In the genomic region with DNA sequence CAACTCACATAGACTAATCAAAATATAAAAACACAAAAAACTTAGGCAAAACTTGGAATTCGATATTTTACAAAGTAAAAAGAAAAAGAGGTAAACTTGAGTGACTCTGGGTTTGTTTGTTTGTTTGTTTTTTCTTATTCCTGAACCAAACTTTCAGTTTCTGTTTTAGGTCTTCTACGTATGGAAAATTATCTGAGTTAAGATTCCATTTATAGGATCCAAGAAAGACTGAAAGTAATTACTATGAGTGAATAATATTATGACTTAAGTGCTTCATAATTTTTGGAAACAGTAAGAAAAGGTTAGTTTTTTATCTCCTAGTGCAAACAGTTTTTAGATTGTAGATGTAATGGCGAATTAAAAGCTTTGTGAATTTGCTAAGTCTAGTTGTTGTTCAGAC, we compare ENCODE assay signal across 10 cellular contexts. TPM values are rescaled to one million over a fixed set of nuclear protein-coding genes. Genes with fewer than 3 reads are reported as not detected.
DNase-seq lines count a peak whose midpoint lies in the region; ATAC-seq and TF ChIP-seq lines count a peak whose summit lies in the region.
"Had no signal": no experiment of that assay in that cellular context is flagged by ENCODE, and none has a peak within 500 bp of the region (broad histone marks: within the 10 kb centered on the region; RNA-seq: fewer than 3 reads in every experiment).

No MANE protein-coding gene starts in this region.

- peak overlapping the region; percentile 69 to 81 (median 76) for H3K4me3 Mint-ChIP-seq in CD8-positive, alpha-beta memory T cell
- no peak overlapping the region for H3K4me3 Mint-ChIP-seq in neural progenitor cell

- TF ChIP-seq CTCF in breast epithelium (IDR thresholded peaks at IDR 0.05) (no peak), neutrophil (IDR thresholded peaks at IDR 0.05) (no peak), neural progenitor cell (IDR thresholded peaks at IDR 0.05) (no peak)

- no peaks in the 10 kb centered on the region for H3K79me2 ChIP-seq in neural progenitor cell (ENCODE audit: low read depth)

- H3K27me3 Mint-ChIP-seq in CD8-positive, alpha-beta memory T cell: no peaks in the 10 kb centered on the region
- peaks cover 2% of the 10 kb centered on the region for H3K27me3 Mint-ChIP-seq in neural progenitor cell (ENCODE audit: insufficient read depth, low read depth)

- intact Hi-C loops in breast epithelium (cut with DNase I; ENCODE audit: low total_unique reads): loop anchor here (5.0 kb wide), 1 partner anchor 98 kb away; no protein-coding TSS in a partner anchor

- H3K27ac Mint-ChIP-seq in CD8-positive, alpha-beta memory T cell: peak overlapping the region; percentile 70 to 94 (median 88)
- no peak overlapping the region for H3K27ac Mint-ChIP-seq in neural progenitor cell

- no peak overlapping the region for H2AFZ ChIP-seq in neural progenitor cell (replicated peaks)

- no peaks in the 10 kb centered on the region for H3K27me3 ChIP-seq in CD8-positive, alpha-beta memory T cell (ENCODE audit: insufficient read depth, low read length, poor library complexity, severe bottlenecking)
- H3K27me3 ChIP-seq in breast epithelium (no peaks in the 10 kb centered on the region), neutrophil (no peaks in the 10 kb centered on the region), neural progenitor cell (peaks cover 9% of the 10 kb centered on the region)
- H3K27me3 ChIP-seq: pancreas had no signal

- peak overlapping the region; percentile 14 for H3K27ac ChIP-seq in CD8-positive, alpha-beta memory T cell (ENCODE audit: low read depth, low read length)
- peak overlapping the region; percentile 93 for H3K27ac ChIP-seq in KOPT-K1 (ENCODE audit: low read depth, low read length, poor library complexity, severe bottlenecking)
- no peak overlapping the region for H3K27ac ChIP-seq in breast epithelium
- peak overlapping the region; percentile 74 for H3K27ac ChIP-seq in neutrophil
- no peak overlapping the region for H3K27ac ChIP-seq in neural progenitor cell
- H3K27ac ChIP-seq: pancreas had no signal

- H3F3A ChIP-seq in neural progenitor cell (ENCODE audit: low read depth): no peaks in the 10 kb centered on the region

- no peaks in the 10 kb centered on the region for H3K9me3 Mint-ChIP-seq in CD8-positive, alpha-beta memory T cell
- no peaks in the 10 kb centered on the region for H3K9me3 Mint-ChIP-seq in neural progenitor cell

- no peaks in the 10 kb centered on the region for H3K36me3 ChIP-seq in CD8-positive, alpha-beta memory T cell (ENCODE audit: insufficient read depth, low read length)
- H3K36me3 ChIP-seq in KOPT-K1 (ENCODE audit: insufficient read depth, low read length) (peaks cover 43% of the 10 kb centered on the region), breast epithelium (no peaks in the 10 kb centered on the region), neutrophil (peaks cover 54% of the 10 kb centered on the region), neural progenitor cell (no peaks in the 10 kb centered on the region)
- H3K36me3 ChIP-seq: pancreas had no signal

- peaks cover 45% of the 10 kb centered on the region for H3K4me1 ChIP-seq in CD8-positive, alpha-beta memory T cell (ENCODE audit: insufficient read depth, low read length)
- H3K4me1 ChIP-seq in breast epithelium (no peaks in the 10 kb centered on the region), neutrophil (ENCODE audit: control insufficient read depth in 1 of 2, insufficient read depth in 1 of 2, low read depth in 1 of 2, low read length in 1 of 2) (peaks cover 18 to 49% of the 10 kb centered on the region in 2 experiments), neural progenitor cell (no peaks in the 10 kb centered on the region)
- H3K4me1 ChIP-seq: pancreas had no signal

- H3K4me3 ChIP-seq in CD8-positive, alpha-beta memory T cell (ENCODE audit: low read length): peak overlapping the region; percentile 21
- H3K4me3 ChIP-seq in breast epithelium (peak overlapping the region in 2 of 3 donors; percentile 5 to 27), neutrophil (ENCODE audit: low read depth in 1 of 2, low read length in 1 of 2) (peak overlapping the region in 1 of 2 experiments; percentile 41), neural progenitor cell (no peak overlapping the region)
- H3K4me3 ChIP-seq: pancreas had no signal

- H3K36me3 Mint-ChIP-seq in CD8-positive, alpha-beta memory T cell: peaks cover 3 to 35% (median 11%) of the 10 kb centered on the region in 3 donors
- peaks cover 21% of the 10 kb centered on the region for H3K36me3 Mint-ChIP-seq in neural progenitor cell

- peaks cover 62 to 88% (median 86%) of the 10 kb centered on the region in 3 donors for H3K4me1 Mint-ChIP-seq in CD8-positive, alpha-beta memory T cell
- H3K4me1 Mint-ChIP-seq in neural progenitor cell: peaks cover 8% of the 10 kb centered on the region

- POLR2A ChIA-PET in CD8-positive, alpha-beta memory T cell (lab: Charles Lee): interaction anchor here (0.6 to 4.7 kb wide), 2 partner anchors 13 to 113 kb away, joined by 4 to 39 read pairs; partner anchors contain the start of gene ST8SIA4

- DNase-seq in CD8-positive, alpha-beta memory T cell: no peak
- no peak for DNase-seq in breast epithelium (ENCODE audit: low spot score in 2 of 2)
- DNase-seq in neural progenitor cell (ENCODE audit: low spot score): no peak
- DNase-seq in NCI-H1092 (lab: John Stamatoyannopoulos, UW): no peak
- DNase-seq in EL: no peak
- DNase-seq: NCI-H82, pancreas had no signal

- H3K4me2 ChIP-seq in neural progenitor cell: no peak overlapping the region

- CTCF ChIA-PET in CD8-positive, alpha-beta memory T cell (lab: Charles Lee): interaction anchor here (3.3 kb wide), 2 partner anchors 11 to 13 kb away, joined by 14 to 17 read pairs; partner anchors contain the start of gene ST8SIA4

- H4K20me1 ChIP-seq in neural progenitor cell (ENCODE audit: low read depth): no peaks in the 10 kb centered on the region

- H3K9me3 ChIP-seq in CD8-positive, alpha-beta memory T cell (ENCODE audit: low read length): no peaks in the 10 kb centered on the region
- H3K9me3 ChIP-seq in KOPT-K1 (ENCODE audit: insufficient read depth, low read length, poor library complexity, severe bottlenecking) (no peaks in the 10 kb centered on the region), breast epithelium (no peaks in the 10 kb centered on the region), neutrophil (no peaks in the 10 kb centered on the region), neural progenitor cell (ENCODE audit: low read depth) (no peaks in the 10 kb centered on the region)
- H3K9me3 ChIP-seq: pancreas had no signal

- TF ChIP-seq POLR2A in breast epithelium (IDR thresholded peaks at IDR 0.05): no peak

- ATAC-seq in HG03521 (IDR thresholded peaks at IDR 0.05; ENCODE audit: unreplicated experiment): no peak

- H3K9ac ChIP-seq in neural progenitor cell: no peak overlapping the region

RNA-seq across cellular contexts. Expression of gene ST8SIA4, which starts 13.2 kb away (rescaled TPM):
- total RNA-seq in CD8-positive, alpha-beta memory T cell: 10 to 100 TPM; 53.5 to 56.9 TPM
- polyA plus RNA-seq in CD8-positive, alpha-beta memory T cell: 17.5 TPM
- total RNA-seq in breast epithelium (1 to 10 TPM; 2.6 to 4.6 (median 4.5) TPM), neural progenitor cell (ENCODE audit: low replicate concordance) (0.71 and 0.84 TPM in 2 replicates)

Comparison
In these comparisons a context has a peak if more than half of its experiments do, and no peak if none do; other contexts are left out.
1. H3K27ac ChIP-seq: peak in CD8-positive, alpha-beta memory T cell (single experiment), KOPT-K1 (single experiment) and neutrophil (single experiment); none in breast epithelium (0 of 2) and neural progenitor cell (single experiment).
2. RNA of gene ST8SIA4, which starts 13.2 kb away (total RNA-seq): 53.5 to 56.9 TPM in CD8-positive, alpha-beta memory T cell; 2.6 to 4.6 TPM in breast epithelium and 0.71 to 0.84 TPM in neural progenitor cell; every median in the first group is over 4 times any median in the second.